Comparison of ENCODE assay signal across 8 cellular contexts in the genomic region with DNA sequence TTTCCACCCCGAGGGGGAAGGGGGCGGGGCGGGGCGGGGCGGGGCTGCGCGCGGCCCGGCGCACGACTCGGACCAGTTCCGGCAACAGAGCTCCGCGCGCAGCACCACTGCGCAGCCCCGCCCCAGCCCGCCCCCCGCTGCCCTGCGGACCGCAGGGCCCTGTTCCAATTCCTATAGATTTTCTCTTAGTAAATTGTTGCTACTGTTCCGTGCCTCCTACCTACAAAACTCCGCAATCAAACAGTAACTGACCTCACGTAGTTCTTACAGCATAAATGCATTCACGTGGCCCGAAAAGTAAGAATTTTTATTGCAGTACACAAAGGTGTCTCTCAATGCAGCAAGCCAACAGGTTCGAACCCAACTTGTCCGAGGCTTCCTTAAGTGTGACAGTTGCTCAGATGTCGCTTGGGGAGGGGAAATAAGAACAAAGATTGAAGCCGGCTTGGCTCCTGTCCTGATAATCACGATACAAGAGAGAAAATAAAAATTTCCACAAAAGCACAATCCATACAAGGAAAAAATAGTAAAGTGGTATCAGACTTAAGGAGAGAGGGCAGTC. TPM values are rescaled to one million over a fixed set of nuclear protein-coding genes. Genes with fewer than 3 reads are reported as not detected.
DNase-seq lines count a peak whose midpoint lies in the region; ATAC-seq and TF ChIP-seq lines count a peak whose summit lies in the region.

No MANE protein-coding gene starts in this region.

- H3K9me3 ChIP-seq in Panc1 (ENCODE audit: control insufficient read depth, insufficient read depth, low read depth, low read length) (no peaks in the 10 kb centered on the region; the same call in 1 of the 2 replicates), spleen (no peaks in the 10 kb centered on the region)

- H3K36me3 ChIP-seq in Panc1 (ENCODE audit: control insufficient read depth, insufficient read depth, low read length) (no peaks in the 10 kb centered on the region), spleen (peaks cover 0 to 5% (median 0%) of the 10 kb centered on the region in 6 donors)

- 1 to 2% (median 2%) methylated on average over 23 to 32 of the region's 32 CpGs for WGBS in spleen, 5 donors

- POLR2A ChIA-PET in Panc1 (lab: Charles Lee), result interaction anchor here (0.6 to 1.5 kb wide), 4 partner anchors 40 to 356 kb away, joined by 5 to 15 read pairs (median 8); no protein-coding TSS in a partner anchor

- TF ChIP-seq POLR2A in spleen (IDR thresholded peaks at IDR 0.05), result no peak

- peak; percentile 94 for DNase-seq in NCI-H1092 treated with DMSO at 0.1 percent for 48 hours (lab: John Stamatoyannopoulos, UW)
- DNase-seq in NCI-H1092 (lab: John Stamatoyannopoulos, UW), result no peak
- DNase-seq in Panc1 (ENCODE audit: low read depth, low spot score), result peak; percentile 54
- peak; percentile 80 to 82 for DNase-seq in cardiac fibroblast (ENCODE audit: low read depth in 2 of 2)
- DNase-seq in iris pigment epithelial cell (ENCODE audit: low read depth), result peak; percentile 72
- no peak for DNase-seq in spleen

- no peak for TF ChIP-seq CTCF in Panc1 (IDR thresholded peaks at IDR 0.05)
- TF ChIP-seq CTCF in cardiac fibroblast (IDR thresholded peaks at IDR 0.05; ENCODE audit: low read depth, low read length), result no peak
- peak in 2 of 11 experiments; percentile 8 to 13 for TF ChIP-seq CTCF in spleen (IDR thresholded peaks at IDR 0.05 in 8 of 11, conservative IDR thresholded peaks at IDR 0.05 in 3 of 11)

- H3K4me3 ChIP-seq in Panc1 (ENCODE audit: low read depth in 2 of 2, low read length in 2 of 2), result peak overlapping the region; percentile 79 to 90
- peak overlapping the region; percentile 67 to 82 for H3K4me3 ChIP-seq in cardiac fibroblast (replicated peaks in 1 of 2; ENCODE audit: low read depth in 2 of 2, low read length in 2 of 2)
- peak overlapping the region; percentile 52 to 95 (median 78) for H3K4me3 ChIP-seq in spleen

- in situ Hi-C loops in Panc1 (cut with HindIII; ENCODE audit: low pct_unique_long_range_greater_than_20kb, low sequenced_read_pairs), result no loop called here

- intact Hi-C loops in Panc1 (cut with micrococcal nuclease; ENCODE audit: unreplicated experiment) (no loop called here), spleen (cut with DNase I; ENCODE audit: low total_unique reads) (loop anchor here (10.0 kb wide), 1 partner anchor 84 kb away; no protein-coding TSS in a partner anchor)

- ATAC-seq in GM21360 (IDR thresholded peaks at IDR 0.05; ENCODE audit: unreplicated experiment) (peak; percentile 50), HG03521 (IDR thresholded peaks at IDR 0.05; ENCODE audit: unreplicated experiment) (peak; percentile 64), Panc1 (peak; percentile 87)

- CTCF ChIA-PET in Panc1 (lab: Charles Lee), result interaction anchor here (0.8 kb wide), 1 partner anchor 30 kb away, joined by 8 read pairs; no protein-coding TSS in a partner anchor

- no peaks in the 10 kb centered on the region for H3K27me3 ChIP-seq in Panc1 (ENCODE audit: control insufficient read depth, insufficient read depth, low read length)
- no peaks in the 10 kb centered on the region for H3K27me3 ChIP-seq in spleen (replicated peaks in 1 of 7)

- peak overlapping the region; percentile 82 for H3K27ac ChIP-seq in Panc1 (ENCODE audit: low read length)
- H3K27ac ChIP-seq in spleen, result peak overlapping the region; percentile 93 to 100 (median 98)

- H3K4me1 ChIP-seq in Panc1 (ENCODE audit: control insufficient read depth, insufficient read depth, low read length) (peaks cover 29% of the 10 kb centered on the region), spleen (peaks cover 8 to 55% (median 37%) of the 10 kb centered on the region in 6 donors)

- BruUV-seq in Panc1 (replicated peaks; lab: Mats Ljungman, UMichigan), result no TSS peak

RNA-seq across cellular contexts. Expression of a gene that starts 1.2 kb away (rescaled TPM):
- total RNA-seq in Panc1 (2021; ENCODE audit: unreplicated experiment) (78.0 TPM), spleen (10 to 100 TPM; 43.7 to 67.1 (median 48.5) TPM)
- 34.0 TPM for polyA plus RNA-seq in Panc1 (2012; ENCODE audit: insufficient read length)
- 10 to 100 TPM in 1 of 3 donors, 1 to 10 TPM in 2; 9.5 to 12.3 (median 9.7) TPM for polyA plus RNA-seq in spleen

Comparison
In these comparisons a context has a peak if more than half of its experiments do, and no peak if none do; other contexts are left out.
1. DNase-seq: peak in NCI-H1092 treated with DMSO at 0.1 percent for 48 hours (single experiment), Panc1 (single experiment), cardiac fibroblast (2 of 2) and iris pigment epithelial cell (single experiment); none in NCI-H1092 (single experiment) and spleen (single experiment).
2. Peak in every context shown above with its lines, with median percentiles within 50 percentile points of each other: ATAC-seq and H3K4me3 ChIP-seq.